In genomic region chr10:35195361-35196306, GRCh38 we compare ENCODE assay signal across 8 cellular contexts.
DNase-seq lines count a peak whose midpoint lies in the region; ATAC-seq and TF ChIP-seq lines count a peak whose summit lies in the region.

No MANE protein-coding gene starts in this region.

- H3K36me3 Mint-ChIP-seq in CD8-positive, alpha-beta memory T cell = peaks cover 3 to 20% (median 3%) of the 10 kb centered on the region in 3 donors
- peaks cover 7% of the 10 kb centered on the region for H3K36me3 Mint-ChIP-seq in endothelial cell (ENCODE audit: low read depth, unreplicated experiment)

- peak; percentile 98 for TF ChIP-seq CTCF in endothelial cell (IDR thresholded peaks at IDR 0.05; ENCODE audit: unreplicated experiment)

- H3K27me3 Mint-ChIP-seq in CD8-positive, alpha-beta memory T cell = no peaks in the 10 kb centered on the region
- peaks cover 5% of the 10 kb centered on the region for H3K27me3 Mint-ChIP-seq in endothelial cell (ENCODE audit: unreplicated experiment)

- peaks cover 16% of the 10 kb centered on the region for H3K4me1 ChIP-seq in CD8-positive, alpha-beta memory T cell (ENCODE audit: insufficient read depth, low read length)

- H3K27me3 ChIP-seq in CD8-positive, alpha-beta memory T cell (ENCODE audit: insufficient read depth, low read length, poor library complexity, severe bottlenecking) = no peaks in the 10 kb centered on the region

- H3K9me3 Mint-ChIP-seq in CD8-positive, alpha-beta memory T cell = no peaks in the 10 kb centered on the region
- H3K9me3 Mint-ChIP-seq in endothelial cell (ENCODE audit: unreplicated experiment) = no peaks in the 10 kb centered on the region

- H3K27ac Mint-ChIP-seq in CD8-positive, alpha-beta memory T cell = peak overlapping the region; percentile 93 to 100 (median 98)
- peak overlapping the region; percentile 100 for H3K27ac Mint-ChIP-seq in endothelial cell (ENCODE audit: unreplicated experiment)

- H3K4me3 Mint-ChIP-seq in CD8-positive, alpha-beta memory T cell = peak overlapping the region; percentile 79 to 91 (median 84)
- H3K4me3 Mint-ChIP-seq in endothelial cell (ENCODE audit: unreplicated experiment) = peak overlapping the region; percentile 90

- ATAC-seq in GM19397 (IDR thresholded peaks at IDR 0.05; ENCODE audit: unreplicated experiment) (peak; percentile 95), HG03571 (IDR thresholded peaks at IDR 0.05; ENCODE audit: unreplicated experiment) (peak; percentile 98)

- H3K4me3 ChIP-seq in CD8-positive, alpha-beta memory T cell (ENCODE audit: low read length) = peak overlapping the region; percentile 67

- CTCF ChIA-PET in CD8-positive, alpha-beta memory T cell (lab: Charles Lee) = interaction anchor here (0.6 to 6.1 kb wide), 33 partner anchors 9 to 368 kb away, joined by 3 to 75 read pairs (median 6); partner anchors contain the start of genes CREM and CUL2

- peak overlapping the region; percentile 94 for H3K27ac ChIP-seq in CD8-positive, alpha-beta memory T cell (ENCODE audit: low read depth, low read length)

- H3K36me3 ChIP-seq in CD8-positive, alpha-beta memory T cell (ENCODE audit: insufficient read depth, low read length) = no peaks in the 10 kb centered on the region

- POLR2A ChIA-PET in CD8-positive, alpha-beta memory T cell (lab: Charles Lee) = interaction anchor here (0.9 to 2.4 kb wide), 3 partner anchors 66 to 142 kb away, joined by 5 to 113 read pairs (median 11); partner anchors contain the start of genes CREM and CUL2

- DNase-seq in CD8-positive, alpha-beta memory T cell = peak; percentile 62 to 94 (median 91)
- peak; percentile 81 to 83 for DNase-seq in NOMO-1 (lab: John Stamatoyannopoulos, UW; ENCODE audit: unreplicated experiment in 2 of 2)
- peak in 2 of 3 experiments; percentile 42 to 43 for DNase-seq in activated CD8-positive, alpha-beta memory T cell treated with anti-CD3 and anti-CD28 coated beads for 48 hours (ENCODE audit: low read depth in 2 of 3, low spot score in 2 of 3)
- peak; percentile 48 for DNase-seq in endothelial cell (ENCODE audit: low spot score)
- DNase-seq in midbrain (lab: John Stamatoyannopoulos, UW) = peak; percentile 76
- DNase-seq in stimulated activated CD8-positive, alpha-beta memory T cell treated with anti-CD3 and anti-CD28 coated beads, Interleukin-4, amount 100 ng/mL, for 24 hours (ENCODE audit: low read depth) = peak; percentile 44

- H3K4me1 Mint-ChIP-seq in CD8-positive, alpha-beta memory T cell = peaks cover 17 to 39% (median 23%) of the 10 kb centered on the region in 3 donors
- H3K4me1 Mint-ChIP-seq in endothelial cell (ENCODE audit: unreplicated experiment) = peaks cover 36% of the 10 kb centered on the region

- H3K9me3 ChIP-seq in CD8-positive, alpha-beta memory T cell (ENCODE audit: low read length) = no peaks in the 10 kb centered on the region

Comparison
In these comparisons a context has a peak if more than half of its experiments do, and no peak if none do; other contexts are left out.
1. Peak in every context shown above with its lines: DNase-seq, ATAC-seq, H3K4me3 ChIP-seq and H3K27ac ChIP-seq.